8 cellular contexts compared by ENCODE assay signal in genomic region chr20:22691369-22692118, GRCh38.
DNase-seq lines count a peak whose midpoint lies in the region; ATAC-seq and TF ChIP-seq lines count a peak whose summit lies in the region.

No MANE protein-coding gene starts in this region.

- no peak for TF ChIP-seq POLR2A in esophagus muscularis mucosa (IDR thresholded peaks at IDR 0.05; ENCODE audit: low read depth)

- no peak overlapping the region for H3K27ac Mint-ChIP-seq in stimulated activated memory B cell treated with anti-CD40 and anti-IgM and Interleukin-4, amounts not matched to agents 10 μg/mL and 1 μg/mL and 100 μg/mL, for 72 hours

- H3K4me3 Mint-ChIP-seq in stimulated activated memory B cell treated with anti-CD40 and anti-IgM and Interleukin-4, amounts not matched to agents 10 μg/mL and 1 μg/mL and 100 μg/mL, for 72 hours, result no peak overlapping the region

- H3K36me3 Mint-ChIP-seq in stimulated activated memory B cell treated with anti-CD40 and anti-IgM and Interleukin-4, amounts not matched to agents 10 μg/mL and 1 μg/mL and 100 μg/mL, for 72 hours, result no peaks in the 10 kb centered on the region

- 39% methylated on average over 21 of the region's 25 CpGs for WGBS in esophagus muscularis mucosa

- H3K9me3 Mint-ChIP-seq in stimulated activated memory B cell treated with anti-CD40 and anti-IgM and Interleukin-4, amounts not matched to agents 10 μg/mL and 1 μg/mL and 100 μg/mL, for 72 hours, result no peaks in the 10 kb centered on the region

- intact Hi-C loops in esophagus muscularis mucosa (cut with DNase I), result loop anchor here (5.0 kb wide), 3 partner anchors 371 to 646 kb away; no protein-coding TSS in a partner anchor

- H3K4me3 ChIP-seq in HL-60 (replicated peaks; ENCODE audit: insufficient read depth, low read length) (no peak overlapping the region), esophagus muscularis mucosa (peak overlapping the region in 3 of 4 donors; percentile 11 to 24 (median 18))

- ATAC-seq in GM19438 (IDR thresholded peaks at IDR 0.05; ENCODE audit: low read depth, unreplicated experiment), result peak; percentile 87
- ATAC-seq in stimulated activated memory B cell treated with anti-CD40 and anti-IgM and Interleukin-4, amounts not matched to agents 10 μg/mL and 1 μg/mL and 100 μg/mL, for 72 hours, result peak; percentile 69

- peaks cover 0 to 6% (median 6%) of the 10 kb centered on the region in 4 donors for H3K4me1 ChIP-seq in esophagus muscularis mucosa

- no peaks in the 10 kb centered on the region for H3K27me3 Mint-ChIP-seq in stimulated activated memory B cell treated with anti-CD40 and anti-IgM and Interleukin-4, amounts not matched to agents 10 μg/mL and 1 μg/mL and 100 μg/mL, for 72 hours

- H3K4me1 Mint-ChIP-seq in stimulated activated memory B cell treated with anti-CD40 and anti-IgM and Interleukin-4, amounts not matched to agents 10 μg/mL and 1 μg/mL and 100 μg/mL, for 72 hours, result no peaks in the 10 kb centered on the region

- H3K27ac ChIP-seq in HL-60 (replicated peaks) (no peak overlapping the region), esophagus muscularis mucosa (replicated peaks in 1 of 4) (no peak overlapping the region)

- TF ChIP-seq EP300 in esophagus muscularis mucosa (IDR thresholded peaks at IDR 0.05), result no peak

- DNase-seq in C1 segment of cervical spinal cord (lab: John Stamatoyannopoulos, UW) (peak in 13 of 14 donors; percentile 6 to 70 (median 49)), HL-60 (ENCODE audit: low read depth in 1 of 2, low spot score in 1 of 2) (peak; percentile 60 to 78), NCI-H82 (lab: John Stamatoyannopoulos, UW) (peak; percentile 81), esophagus muscularis mucosa (ENCODE audit: extremely low spot score) (peak; percentile 92), myocyte (ENCODE audit: low read depth) (peak; percentile 79)
- DNase-seq in activated CD8-positive, alpha-beta memory T cell treated with anti-CD3 and anti-CD28 coated beads for 24 hours, result peak; percentile 74

- no peaks in the 10 kb centered on the region for H3K9me3 ChIP-seq in esophagus muscularis mucosa

- TF ChIP-seq CTCF in HL-60 (IDR thresholded peaks at IDR 0.05; ENCODE audit: insufficient read depth, low read length), result peak; percentile 86
- TF ChIP-seq CTCF in esophagus muscularis mucosa (IDR thresholded peaks at IDR 0.05), result peak; percentile 87 to 98 (median 90)

- no peaks in the 10 kb centered on the region for H3K36me3 ChIP-seq in esophagus muscularis mucosa

- H3K27me3 ChIP-seq in HL-60 (ENCODE audit: insufficient read depth, poor library complexity, severe bottlenecking), result no peaks in the 10 kb centered on the region
- H3K27me3 ChIP-seq in esophagus muscularis mucosa, result peaks cover 0 to 14% (median 0%) of the 10 kb centered on the region in 4 donors
